In the genomic region with DNA sequence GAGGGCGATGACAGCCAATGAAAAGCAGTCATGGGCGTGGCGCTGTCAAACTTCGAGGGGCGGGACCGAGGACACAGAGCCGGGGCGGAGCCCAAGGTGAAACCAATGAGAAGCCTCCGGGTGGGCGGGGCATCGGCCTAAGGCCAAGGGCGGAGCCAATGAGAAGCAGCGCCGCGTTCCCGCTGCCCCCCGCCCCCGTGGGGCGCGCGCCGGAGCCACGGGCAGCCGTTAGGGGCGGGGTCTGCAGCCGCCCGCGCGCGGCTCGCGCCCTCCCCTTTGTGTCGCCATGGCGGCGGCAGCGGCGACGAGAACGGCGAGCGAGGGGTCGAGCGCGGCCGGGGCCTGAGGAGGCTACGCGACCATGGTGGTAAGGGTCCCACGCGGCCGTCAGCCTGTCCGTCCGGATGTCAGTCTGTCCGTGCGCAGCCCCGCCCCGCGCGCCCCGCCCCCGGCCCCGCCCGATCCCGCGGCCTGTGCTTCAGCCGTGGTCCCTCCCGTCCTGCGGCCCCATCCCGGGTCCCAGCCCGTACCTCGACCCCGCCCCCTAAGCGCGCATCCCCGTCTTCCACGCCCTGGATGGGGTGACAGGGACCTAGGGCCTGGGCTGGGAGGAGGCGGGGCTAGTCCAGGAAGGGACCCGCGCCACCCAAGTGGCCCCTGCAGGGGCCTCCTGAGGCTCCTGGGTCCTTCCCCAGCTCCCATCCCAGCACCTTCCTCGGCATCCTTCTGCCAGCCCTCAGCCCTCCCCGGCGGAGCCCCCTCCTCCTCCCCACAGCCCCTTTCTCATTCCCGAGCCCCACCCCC, we compare ENCODE assay signal across 8 cellular contexts. TPM values are rescaled to one million over a fixed set of nuclear protein-coding genes. Genes with fewer than 3 reads are reported as not detected.
A peak's percentile ranks its signal among the peaks of the same experiment; 100 is the strongest.
DNase-seq lines count a peak whose midpoint lies in the region; ATAC-seq and TF ChIP-seq lines count a peak whose summit lies in the region.

A gene with protein sequence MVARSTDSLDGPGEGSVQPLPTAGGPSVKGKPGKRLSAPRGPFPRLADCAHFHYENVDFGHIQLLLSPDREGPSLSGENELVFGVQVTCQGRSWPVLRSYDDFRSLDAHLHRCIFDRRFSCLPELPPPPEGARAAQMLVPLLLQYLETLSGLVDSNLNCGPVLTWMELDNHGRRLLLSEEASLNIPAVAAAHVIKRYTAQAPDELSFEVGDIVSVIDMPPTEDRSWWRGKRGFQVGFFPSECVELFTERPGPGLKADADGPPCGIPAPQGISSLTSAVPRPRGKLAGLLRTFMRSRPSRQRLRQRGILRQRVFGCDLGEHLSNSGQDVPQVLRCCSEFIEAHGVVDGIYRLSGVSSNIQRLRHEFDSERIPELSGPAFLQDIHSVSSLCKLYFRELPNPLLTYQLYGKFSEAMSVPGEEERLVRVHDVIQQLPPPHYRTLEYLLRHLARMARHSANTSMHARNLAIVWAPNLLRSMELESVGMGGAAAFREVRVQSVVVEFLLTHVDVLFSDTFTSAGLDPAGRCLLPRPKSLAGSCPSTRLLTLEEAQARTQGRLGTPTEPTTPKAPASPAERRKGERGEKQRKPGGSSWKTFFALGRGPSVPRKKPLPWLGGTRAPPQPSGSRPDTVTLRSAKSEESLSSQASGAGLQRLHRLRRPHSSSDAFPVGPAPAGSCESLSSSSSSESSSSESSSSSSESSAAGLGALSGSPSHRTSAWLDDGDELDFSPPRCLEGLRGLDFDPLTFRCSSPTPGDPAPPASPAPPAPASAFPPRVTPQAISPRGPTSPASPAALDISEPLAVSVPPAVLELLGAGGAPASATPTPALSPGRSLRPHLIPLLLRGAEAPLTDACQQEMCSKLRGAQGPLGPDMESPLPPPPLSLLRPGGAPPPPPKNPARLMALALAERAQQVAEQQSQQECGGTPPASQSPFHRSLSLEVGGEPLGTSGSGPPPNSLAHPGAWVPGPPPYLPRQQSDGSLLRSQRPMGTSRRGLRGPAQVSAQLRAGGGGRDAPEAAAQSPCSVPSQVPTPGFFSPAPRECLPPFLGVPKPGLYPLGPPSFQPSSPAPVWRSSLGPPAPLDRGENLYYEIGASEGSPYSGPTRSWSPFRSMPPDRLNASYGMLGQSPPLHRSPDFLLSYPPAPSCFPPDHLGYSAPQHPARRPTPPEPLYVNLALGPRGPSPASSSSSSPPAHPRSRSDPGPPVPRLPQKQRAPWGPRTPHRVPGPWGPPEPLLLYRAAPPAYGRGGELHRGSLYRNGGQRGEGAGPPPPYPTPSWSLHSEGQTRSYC (plus strand): TSS at position 267 of the 804 bp plus-strand sequence. CDS start 95 bp downstream, at position 362.

- peaks cover 13 to 20% of the 10 kb centered on the region in 2 donors for H3K36me3 Mint-ChIP-seq in CD14-positive monocyte
- peaks cover 15% of the 10 kb centered on the region for H3K36me3 Mint-ChIP-seq in activated CD4-positive, alpha-beta T cell treated with anti-CD3 and anti-CD28 coated beads, Interleukin-2, amount 10 ng/mL, durations not matched to agents 7 days and 5 days (ENCODE audit: low read depth)

- POLR2A ChIA-PET in activated CD4-positive, alpha-beta T cell treated with anti-CD3 and anti-CD28 coated beads, Interleukin-2, amount 10 ng/mL, durations not matched to agents 7 days and 5 days (lab: Charles Lee): no interaction called here

- intact Hi-C loops in CD14-positive monocyte (cut with micrococcal nuclease): loop anchor here in 1 of 2 donors (5.0 to 10.0 kb wide), 3 partner anchors 33 to 279 kb away; partner anchors contain the start of genes IGFLR1, THAP8 and WDR62

- CTCF ChIA-PET in activated CD4-positive, alpha-beta T cell treated with anti-CD3 and anti-CD28 coated beads, Interleukin-2, amount 10 ng/mL, durations not matched to agents 7 days and 5 days (lab: Charles Lee): interaction anchor here (1.1 kb wide), 1 partner anchor 31 kb away, joined by 3 read pairs; no protein-coding TSS in a partner anchor

- ATAC-seq in GM19395 (IDR thresholded peaks at IDR 0.05; ENCODE audit: unreplicated experiment): peak; percentile 90
- ATAC-seq in HG03558 (IDR thresholded peaks at IDR 0.05; ENCODE audit: extremely low read depth, unreplicated experiment): peak; percentile 87
- peak; percentile 99 for ATAC-seq in left lobe of liver

- H3K9me3 Mint-ChIP-seq in CD14-positive monocyte: no peaks in the 10 kb centered on the region
- H3K9me3 Mint-ChIP-seq in activated CD4-positive, alpha-beta T cell treated with anti-CD3 and anti-CD28 coated beads, Interleukin-2, amount 10 ng/mL, durations not matched to agents 7 days and 5 days: no peaks in the 10 kb centered on the region

- peak within 1 kb of the TSS; percentile 84 to 85 for H3K4me3 Mint-ChIP-seq in CD14-positive monocyte
- H3K4me3 Mint-ChIP-seq in activated CD4-positive, alpha-beta T cell treated with anti-CD3 and anti-CD28 coated beads, Interleukin-2, amount 10 ng/mL, durations not matched to agents 7 days and 5 days: peak within 1 kb of the TSS; percentile 82

- TF ChIP-seq CTCF in CD14-positive monocyte (IDR thresholded peaks at IDR 0.05): no peak

- H3K4me1 Mint-ChIP-seq in CD14-positive monocyte: peaks cover 23% of the 10 kb centered on the region
- peaks cover 32% of the 10 kb centered on the region for H3K4me1 Mint-ChIP-seq in activated CD4-positive, alpha-beta T cell treated with anti-CD3 and anti-CD28 coated beads, Interleukin-2, amount 10 ng/mL, durations not matched to agents 7 days and 5 days

- peak within 1 kb of the TSS in 4 of 7 donors; percentile 21 to 80 (median 48) for H3K27ac Mint-ChIP-seq in CD14-positive monocyte
- H3K27ac Mint-ChIP-seq in activated CD4-positive, alpha-beta T cell treated with anti-CD3 and anti-CD28 coated beads, Interleukin-2, amount 10 ng/mL, durations not matched to agents 7 days and 5 days: peak within 1 kb of the TSS; percentile 80

- DNase-seq in CD14-positive monocyte (ENCODE audit: low spot score): peak; percentile 98
- DNase-seq in NCI-H748 (lab: John Stamatoyannopoulos, UW; ENCODE audit: unreplicated experiment): peak; percentile 100
- DNase-seq in activated CD4-positive, alpha-beta T cell treated with anti-CD3 and anti-CD28 coated beads, Interleukin-2, amount 10 ng/mL, durations not matched to agents 7 days and 5 days: peak; percentile 100
- DNase-seq in dedifferentiated amniotic fluid mesenchymal stem cell (ENCODE audit: extremely low spot score): peak; percentile 97
- DNase-seq in left lobe of liver (ENCODE audit: low spot score): peak; percentile 98
- peak; percentile 99 to 100 for DNase-seq in stimulated activated CD4-positive, alpha-beta T cell treated with anti-CD3 and anti-CD28 coated beads, Interleukin-2, amount 100 ng/mL, for 24 hours

- peaks cover 0 to 5% (median 4%) of the 10 kb centered on the region in 3 donors for H3K27me3 Mint-ChIP-seq in CD14-positive monocyte (ENCODE audit: low read depth in 3 of 3)
- no peaks in the 10 kb centered on the region for H3K27me3 Mint-ChIP-seq in activated CD4-positive, alpha-beta T cell treated with anti-CD3 and anti-CD28 coated beads, Interleukin-2, amount 10 ng/mL, durations not matched to agents 7 days and 5 days

RNA-seq across cellular contexts. Expression of the gene that starts here (rescaled TPM):
- not detected for polyA plus RNA-seq in CD14-positive monocyte
- total RNA-seq in activated CD4-positive, alpha-beta T cell treated with anti-CD3 and anti-CD28 coated beads, Interleukin-2, amount 10 ng/mL, durations not matched to agents 7 days and 5 days: 100 to 1,000 TPM in 1 of 2 experiments, 10 to 100 TPM in 1; 91.3 to 101 TPM
- 3.6 TPM for total RNA-seq in left lobe of liver

Comparison
In these comparisons a context has a peak if more than half of its experiments do, and no peak if none do; other contexts are left out.
1. Peak in every context shown above with its lines: DNase-seq and ATAC-seq.
2. RNA of the gene that starts here (total RNA-seq): 91.3 to 101 TPM in activated CD4-positive, alpha-beta T cell treated with anti-CD3 and anti-CD28 coated beads, Interleukin-2, amount 10 ng/mL, durations not matched to agents 7 days and 5 days; 3.6 TPM in left lobe of liver (single experiment); every median in the first group is over 10 times any median in the second.
3. Peak in DNase-seq in CD14-positive monocyte; RNA of the gene not detected or under 1 TPM.